Comparison of ENCODE assay signal across 1 cellular context in the genomic region with DNA sequence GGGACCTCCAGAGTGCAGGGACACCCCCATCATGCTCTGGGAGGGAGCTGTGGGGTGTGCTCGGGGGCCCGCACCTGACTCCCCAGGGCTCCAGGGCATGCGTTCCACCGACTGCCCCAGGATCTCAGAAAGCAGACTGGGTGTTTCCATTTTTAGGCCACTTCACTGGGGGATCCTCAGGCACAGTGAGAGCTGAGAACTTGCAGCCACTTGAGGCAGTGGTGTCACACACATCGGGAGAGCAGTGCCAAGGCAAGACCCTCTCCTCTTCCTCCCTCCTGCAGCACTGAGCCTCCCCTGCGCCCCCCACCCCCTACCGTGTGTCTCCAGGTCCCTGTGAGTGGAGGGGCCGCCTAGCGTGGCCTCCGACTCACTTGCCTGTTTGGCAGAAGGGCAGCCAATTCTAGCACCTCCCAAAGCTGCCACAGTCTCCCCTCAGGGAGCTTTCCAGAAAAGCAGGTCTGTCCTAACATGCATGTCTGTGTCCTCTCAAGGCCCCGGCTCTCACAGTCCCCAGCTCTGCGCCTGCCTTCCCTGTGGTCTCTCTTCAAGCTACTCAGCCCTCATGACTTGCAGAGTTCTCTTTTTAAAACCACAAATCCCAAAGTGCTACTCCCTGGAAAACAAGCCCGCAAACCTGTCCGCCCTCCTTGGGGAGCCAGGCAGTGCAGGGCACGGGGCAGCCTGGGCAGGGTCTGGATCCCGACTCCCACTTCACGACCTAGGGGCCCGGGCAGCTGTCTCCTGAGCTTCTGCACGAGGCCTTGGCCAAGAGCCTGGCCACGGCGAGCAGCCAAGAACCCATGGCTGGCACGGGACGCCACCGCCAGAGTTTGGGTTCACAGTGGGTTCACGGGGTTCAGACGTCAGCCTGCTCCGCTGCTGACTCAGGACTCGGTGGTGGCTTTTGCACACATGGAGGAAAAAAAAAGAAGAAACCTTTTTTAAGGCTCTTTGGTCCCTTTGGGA.
TF ChIP-seq lines count a peak whose summit lies in the region.

No MANE protein-coding gene starts in this region.

TF ChIP-seq in GM23338, 12 proteins besides CTCF, POLR2A, EP300 and RAD21 (continued from another document):
- no peak for TF ChIP-seq ZNF462 (CRISPR knock-in tag; IDR thresholded peaks at IDR 0.05)
